In genomic region chr14:103776319-103776718, GRCh38 we compare ENCODE assay signal across 4 cellular contexts.
DNase-seq lines count a peak whose midpoint lies in the region; TF ChIP-seq lines count a peak whose summit lies in the region.
"Not testable (repeated sequence)": the region's sequence is repeated elsewhere in the genome, so short reads cannot be mapped to it uniquely, and the experiment has no call there.

No MANE protein-coding gene starts in this region.

- intact Hi-C loops in prostate gland (cut with DNase I): not testable (repeated sequence)

- H3K4me3 ChIP-seq in SK-N-MC, prostate gland: not testable (repeated sequence)

- H3K36me3 ChIP-seq in SK-N-MC (ENCODE audit: insufficient read depth, low read length): peaks cover 23% of the 10 kb centered on the region
- H3K36me3 ChIP-seq in prostate gland: not testable (repeated sequence)

- not testable (repeated sequence) for H3K9ac ChIP-seq in SK-N-MC (ENCODE audit: insufficient read length)

- WGBS in prostate gland: 97% methylated on average over 6 of the region's 6 CpGs

- not testable (repeated sequence) for TF ChIP-seq POLR2A in prostate gland (IDR thresholded peaks at IDR 0.05)

- peaks cover 15% of the 10 kb centered on the region for H3K4me1 ChIP-seq in prostate gland (replicated peaks)

- peak; percentile 86 for DNase-seq in SK-N-MC (ENCODE audit: low read depth, low spot score)
- peak; percentile 33 for DNase-seq in mesenteric fat pad (ENCODE audit: low spot score)
- DNase-seq in prostate gland (ENCODE audit: low spot score): not testable (repeated sequence)

- not testable (repeated sequence) for H3K27me3 ChIP-seq in prostate gland (replicated peaks; ENCODE audit: insufficient read depth)

- not testable (repeated sequence) for H3K9me3 ChIP-seq in SK-N-MC (ENCODE audit: low read depth, low read length); prostate gland

- H3K27ac ChIP-seq in SK-N-MC: peak overlapping the region; percentile 99
- peak overlapping the region; percentile 20; the same call in 1 of the 2 replicates for H3K27ac ChIP-seq in VCaP
- H3K27ac ChIP-seq in prostate gland: peak overlapping the region; percentile 49 to 75

- TF ChIP-seq CTCF in VCaP (conservative IDR thresholded peaks at IDR 0.05); prostate gland (IDR thresholded peaks at IDR 0.05): not testable (repeated sequence)

Comparison
In these comparisons a context has a peak if more than half of its experiments do, and no peak if none do; other contexts are left out.
1. H3K27ac ChIP-seq: peak in every context shown above with its lines; median percentile 99 in SK-N-MC; 62 in prostate gland; 20 in VCaP.